17 cellular contexts compared by ENCODE assay signal in genomic region chr7:142788303-142789286, GRCh38. TPM values are rescaled to one million over a fixed set of nuclear protein-coding genes. Genes with fewer than 3 reads are reported as not detected.
A peak's percentile ranks its signal among the peaks of the same experiment; 100 is the strongest.
DNase-seq lines count a peak whose midpoint lies in the region; ATAC-seq lines count a peak whose summit lies in the region.
"Had no signal": no experiment of that assay in that cellular context is flagged by ENCODE, and none has a peak within 500 bp of the region (broad histone marks: within the 10 kb centered on the region; RNA-seq: fewer than 3 reads in every experiment).

No MANE protein-coding gene starts in this region.

- peaks cover 21% of the 10 kb centered on the region for H3K4me1 Mint-ChIP-seq in activated CD4-positive, alpha-beta T cell treated with anti-CD3 and anti-CD28 coated beads for 36 hours
- H3K4me1 Mint-ChIP-seq in stimulated activated effector memory CD8-positive, alpha-beta T cell treated with anti-CD3 and anti-CD28 coated beads, Interleukin-12 subunit alpha, Interleukin-12 subunit beta, amount 100 ng/mL, for 72 hours, result peaks cover 21% of the 10 kb centered on the region

- H3K4me1 ChIP-seq in duodenal mucosa (ENCODE audit: control insufficient read depth in 1 of 2, insufficient read depth in 2 of 2, low read length in 2 of 2), result no peaks in the 10 kb centered on the region
- H3K4me1 ChIP-seq: Caco-2, heart right ventricle had no signal

- DNase-seq in activated CD4-positive, alpha-beta T cell treated with anti-CD3 and anti-CD28 coated beads for 36 hours, result no peak
- no peak for DNase-seq in activated CD4-positive, alpha-beta T cell treated with anti-CD3 and anti-CD28 coated beads for 48 hours
- DNase-seq in activated CD4-positive, alpha-beta T cell treated with anti-CD3 and anti-CD28 coated beads, Interleukin-2, amount 50 U/mL, for 1 hour, result peak; percentile 14
- DNase-seq in stimulated activated effector memory CD8-positive, alpha-beta T cell treated with anti-CD3 and anti-CD28 coated beads, Interleukin-12 subunit alpha, Interleukin-12 subunit beta, amount 100 ng/mL, for 72 hours (ENCODE audit: low spot score in 2 of 2), result no peak
- DNase-seq in NCI-H774 (lab: John Stamatoyannopoulos, UW) (no peak), SIG-M5 (lab: John Stamatoyannopoulos, UW) (no peak)
- DNase-seq: Caco-2; GF-D8; heart right ventricle; NCI-H2171; stimulated activated CD4-positive, alpha-beta T cell treated with anti-CD3 and anti-CD28 coated beads, Interleukin-1b, Interleukin-23, amount 100 ng/mL, for 48 hours had no signal

- peak overlapping the region; percentile 32 to 46 for H3K9ac ChIP-seq in duodenal mucosa (ENCODE audit: low read depth in 1 of 2, low read length in 2 of 2)

- H3K9me3 ChIP-seq in duodenal mucosa (ENCODE audit: control insufficient read depth in 1 of 2, low read length in 2 of 2), result no peaks in the 10 kb centered on the region
- H3K9me3 ChIP-seq: Caco-2, heart right ventricle had no signal

- no peaks in the 10 kb centered on the region for H3K36me3 ChIP-seq in duodenal mucosa (ENCODE audit: control insufficient read depth in 1 of 2, insufficient read depth in 2 of 2, low read length in 2 of 2)
- H3K36me3 ChIP-seq: heart right ventricle had no signal

- no peaks in the 10 kb centered on the region for H3K27me3 Mint-ChIP-seq in activated CD4-positive, alpha-beta T cell treated with anti-CD3 and anti-CD28 coated beads for 36 hours

- H3K27ac ChIP-seq in duodenal mucosa (ENCODE audit: low read depth, low read length), result no peak overlapping the region
- H3K27ac ChIP-seq: epithelial cell of prostate had no signal

- peaks cover 66% of the 10 kb centered on the region for H3K36me3 Mint-ChIP-seq in activated CD4-positive, alpha-beta T cell treated with anti-CD3 and anti-CD28 coated beads for 36 hours (ENCODE audit: low read depth)
- peaks cover 78% of the 10 kb centered on the region for H3K36me3 Mint-ChIP-seq in stimulated activated effector memory CD8-positive, alpha-beta T cell treated with anti-CD3 and anti-CD28 coated beads, Interleukin-12 subunit alpha, Interleukin-12 subunit beta, amount 100 ng/mL, for 72 hours

- intact Hi-C loops in activated CD4-positive, alpha-beta T cell treated with anti-CD3 and anti-CD28 coated beads for 36 hours (cut with DNase I, micrococcal nuclease), result loop anchor here in 1 of 2 experiments (1.0 kb wide), 1 partner anchor 8 kb away; no protein-coding TSS in a partner anchor

- peak overlapping the region; percentile 19 to 34 for H3K4me3 ChIP-seq in duodenal mucosa (ENCODE audit: low read depth in 1 of 2, low read length in 2 of 2)

- peak overlapping the region; percentile 99 for H3K4me3 Mint-ChIP-seq in activated CD4-positive, alpha-beta T cell treated with anti-CD3 and anti-CD28 coated beads for 36 hours
- H3K4me3 Mint-ChIP-seq in stimulated activated effector memory CD8-positive, alpha-beta T cell treated with anti-CD3 and anti-CD28 coated beads, Interleukin-12 subunit alpha, Interleukin-12 subunit beta, amount 100 ng/mL, for 72 hours, result peak overlapping the region; percentile 98

- POLR2A ChIA-PET in activated CD4-positive, alpha-beta T cell treated with anti-CD3 and anti-CD28 coated beads for 36 hours (lab: Charles Lee), result interaction anchor here (0.6 to 4.2 kb wide), 5 partner anchors 10 to 408 kb away, joined by 3 to 36 read pairs (median 4); no protein-coding TSS in a partner anchor

- H3K9me3 Mint-ChIP-seq in activated CD4-positive, alpha-beta T cell treated with anti-CD3 and anti-CD28 coated beads for 36 hours (ENCODE audit: low read depth), result no peaks in the 10 kb centered on the region
- H3K9me3 Mint-ChIP-seq in stimulated activated effector memory CD8-positive, alpha-beta T cell treated with anti-CD3 and anti-CD28 coated beads, Interleukin-12 subunit alpha, Interleukin-12 subunit beta, amount 100 ng/mL, for 72 hours, result no peaks in the 10 kb centered on the region

- peaks cover 0 to 12% of the 10 kb centered on the region in 2 donors for H3K27me3 ChIP-seq in duodenal mucosa (ENCODE audit: control insufficient read depth in 1 of 2, insufficient read depth in 2 of 2, low read length in 2 of 2)

- CTCF ChIA-PET in activated CD4-positive, alpha-beta T cell treated with anti-CD3 and anti-CD28 coated beads for 36 hours (lab: Charles Lee), result interaction anchor here (0.6 to 4.9 kb wide), 5 partner anchors 11 to 483 kb away, joined by 3 to 57 read pairs (median 6); no protein-coding TSS in a partner anchor

- H3K27ac Mint-ChIP-seq in activated CD4-positive, alpha-beta T cell treated with anti-CD3 and anti-CD28 coated beads for 36 hours, result peak overlapping the region; percentile 99
- peak overlapping the region; percentile 100 for H3K27ac Mint-ChIP-seq in stimulated activated effector memory CD8-positive, alpha-beta T cell treated with anti-CD3 and anti-CD28 coated beads, Interleukin-12 subunit alpha, Interleukin-12 subunit beta, amount 100 ng/mL, for 72 hours

- no peak for ATAC-seq in activated CD4-positive, alpha-beta T cell treated with anti-CD3 and anti-CD28 coated beads for 36 hours
- no peak for ATAC-seq in stimulated activated effector memory CD8-positive, alpha-beta T cell treated with anti-CD3 and anti-CD28 coated beads, Interleukin-12 subunit alpha, Interleukin-12 subunit beta, amount 100 ng/mL, for 72 hours
- no peak for ATAC-seq in HG03025 (IDR thresholded peaks at IDR 0.05; ENCODE audit: low FRiP score, unreplicated experiment)
- ATAC-seq: heart right ventricle had no signal

RNA-seq across cellular contexts. Expression of gene PRSS2, which starts 17.8 kb away (rescaled TPM):
- total RNA-seq in activated CD4-positive, alpha-beta T cell treated with anti-CD3 and anti-CD28 coated beads for 36 hours, result not detected
- total RNA-seq: chondrocyte, HT1080, pulmonary artery endothelial cell had no signal

RNA-seq across cellular contexts. Expression of gene PRSS1, which starts 39.3 kb away (rescaled TPM):
- total RNA-seq in activated CD4-positive, alpha-beta T cell treated with anti-CD3 and anti-CD28 coated beads for 36 hours, result not detected
- total RNA-seq: chondrocyte, HT1080, pulmonary artery endothelial cell had no signal
